Comparison of ENCODE assay signal across 9 cellular contexts in genomic region chr10:6274504-6274903, GRCh38.
DNase-seq lines count a peak whose midpoint lies in the region; ATAC-seq and TF ChIP-seq lines count a peak whose summit lies in the region.
"Had no signal": no experiment of that assay in that cellular context is flagged by ENCODE, and none has a peak within 500 bp of the region (broad histone marks: within the 10 kb centered on the region; RNA-seq: fewer than 3 reads in every experiment).

No MANE protein-coding gene starts in this region.

- TF ChIP-seq CTCF in RWPE2 (IDR thresholded peaks at IDR 0.05; ENCODE audit: poor library complexity, severe bottlenecking) (no peak), sigmoid colon (IDR thresholded peaks at IDR 0.05) (no peak)

- peaks cover 45% of the 10 kb centered on the region for H3K4me1 ChIP-seq in CD4-positive, alpha-beta memory T cell (ENCODE audit: insufficient read depth, low read length)
- H3K4me1 ChIP-seq in RWPE2 (ENCODE audit: insufficient read depth, poor library complexity, severe bottlenecking) (peaks cover 12% of the 10 kb centered on the region), sigmoid colon (peaks cover 0 to 13% (median 3%) of the 10 kb centered on the region in 4 donors)
- H3K4me1 ChIP-seq in effector memory CD4-positive, alpha-beta T cell (ENCODE audit: control insufficient read depth, insufficient read depth, low read length, poor library complexity, severe bottlenecking): peaks cover 30% of the 10 kb centered on the region

- peaks cover 30 to 54% (median 39%) of the 10 kb centered on the region in 4 donors for H3K4me1 Mint-ChIP-seq in CD4-positive, alpha-beta memory T cell

- CTCF ChIA-PET in CD4-positive, alpha-beta memory T cell (lab: Charles Lee; ENCODE audit: partially characterized antibody): interaction anchor here (0.8 to 3.5 kb wide), 7 partner anchors 12 to 127 kb away, joined by 3 to 21 read pairs (median 5); partner anchors contain the start of gene PFKFB3

- no peak for DNase-seq in CD4-positive, alpha-beta memory T cell
- DNase-seq in RWPE2 (ENCODE audit: low spot score) (no peak), sigmoid colon (no peak), glomerular visceral epithelial cell (ENCODE audit: extremely low spot score) (no peak), iPS-NIHi7 (ENCODE audit: extremely low spot score) (no peak), NCI-H1092 treated with DMSO at 0.1 percent for 48 hours (lab: John Stamatoyannopoulos, UW) (no peak), NCI-H446 (lab: John Stamatoyannopoulos, UW) (no peak)
- DNase-seq in effector memory CD4-positive, alpha-beta T cell: no peak
- DNase-seq: NCI-H2227 treated with DMSO at 0.1 percent for 48 hours had no signal

- peaks cover 0 to 3% (median 0%) of the 10 kb centered on the region in 8 donors for H3K9me3 Mint-ChIP-seq in CD4-positive, alpha-beta memory T cell

- H3K27ac ChIP-seq in CD4-positive, alpha-beta memory T cell (ENCODE audit: low read depth, low read length): peak overlapping the region; percentile 59
- peak overlapping the region; percentile 73 for H3K27ac ChIP-seq in RWPE2 (ENCODE audit: poor library complexity, severe bottlenecking)
- peak overlapping the region; percentile 60 for H3K27ac ChIP-seq in effector memory CD4-positive, alpha-beta T cell (ENCODE audit: insufficient read depth, low read length, poor library complexity, severe bottlenecking)
- peak overlapping the region in 3 of 4 donors; percentile 60 to 71 (median 64) for H3K27ac ChIP-seq in sigmoid colon

- H3K27ac Mint-ChIP-seq in CD4-positive, alpha-beta memory T cell: peak overlapping the region; percentile 57 to 98 (median 94)

- no peak for ATAC-seq in RWPE2 (ENCODE audit: low read depth)

- 88 to 95% methylated on average over 7 of the region's 7 CpGs for WGBS in sigmoid colon, 2 donors

- H3K27me3 ChIP-seq in CD4-positive, alpha-beta memory T cell (ENCODE audit: insufficient read depth, low read length): no peaks in the 10 kb centered on the region
- H3K27me3 ChIP-seq in RWPE2 (ENCODE audit: insufficient read depth, poor library complexity, severe bottlenecking) (no peaks in the 10 kb centered on the region), sigmoid colon (no peaks in the 10 kb centered on the region)
- no peaks in the 10 kb centered on the region for H3K27me3 ChIP-seq in effector memory CD4-positive, alpha-beta T cell (replicated peaks; ENCODE audit: control insufficient read depth, insufficient read depth, low read length, poor library complexity, severe bottlenecking)

- no peak for TF ChIP-seq EP300 in sigmoid colon (IDR thresholded peaks at IDR 0.05)

- TF ChIP-seq POLR2A in sigmoid colon (IDR thresholded peaks at IDR 0.05): no peak

- H3K36me3 ChIP-seq in CD4-positive, alpha-beta memory T cell (ENCODE audit: insufficient read depth, low read length): no peaks in the 10 kb centered on the region
- H3K36me3 ChIP-seq in RWPE2 (ENCODE audit: low read depth) (no peaks in the 10 kb centered on the region), sigmoid colon (no peaks in the 10 kb centered on the region)
- H3K36me3 ChIP-seq in effector memory CD4-positive, alpha-beta T cell (ENCODE audit: control insufficient read depth, insufficient read depth, low read length): no peaks in the 10 kb centered on the region

- H3K9me3 ChIP-seq in CD4-positive, alpha-beta memory T cell (ENCODE audit: control insufficient read depth in 1 of 2, low read length in 2 of 2): no peaks in the 10 kb centered on the region
- no peaks in the 10 kb centered on the region for H3K9me3 ChIP-seq in RWPE2 (ENCODE audit: severe bottlenecking)
- no peaks in the 10 kb centered on the region for H3K9me3 ChIP-seq in effector memory CD4-positive, alpha-beta T cell (ENCODE audit: control insufficient read depth, low read length)
- no peaks in the 10 kb centered on the region for H3K9me3 ChIP-seq in sigmoid colon

- intact Hi-C loops in CD4-positive, alpha-beta memory T cell (cut with micrococcal nuclease): no loop called here
- intact Hi-C loops in sigmoid colon (cut with DNase I): no loop called here

- no peaks in the 10 kb centered on the region for H3K36me3 Mint-ChIP-seq in CD4-positive, alpha-beta memory T cell

- POLR2A ChIA-PET in CD4-positive, alpha-beta memory T cell (lab: Charles Lee; ENCODE audit: partially characterized antibody): interaction anchor here (0.6 to 2.5 kb wide), 12 partner anchors 12 to 384 kb away, joined by 3 to 25 read pairs (median 6); partner anchors contain the start of genes FBH1 and PFKFB3

- no peaks in the 10 kb centered on the region for H3K27me3 Mint-ChIP-seq in CD4-positive, alpha-beta memory T cell

- no peak overlapping the region for H3K4me3 ChIP-seq in CD4-positive, alpha-beta memory T cell (ENCODE audit: low read length in 2 of 2)
- H3K4me3 ChIP-seq in RWPE2 (ENCODE audit: severe bottlenecking): no peak overlapping the region
- no peak overlapping the region for H3K4me3 ChIP-seq in effector memory CD4-positive, alpha-beta T cell (ENCODE audit: insufficient read depth, low read depth, low read length, poor library complexity, severe bottlenecking)
- H3K4me3 ChIP-seq in sigmoid colon: no peak overlapping the region

- H3K4me3 Mint-ChIP-seq in CD4-positive, alpha-beta memory T cell: peak overlapping the region in 3 of 8 donors; percentile 8 to 82 (median 9)
